1 cellular context compared by ENCODE assay signal in genomic region chr6:26555505-26556262, GRCh38.
TF ChIP-seq lines count a peak whose summit lies in the region.

No MANE protein-coding gene starts in this region.

TF ChIP-seq in H1, 55 proteins besides CTCF, POLR2A, EP300 and RAD21:
- TF ChIP-seq KDM1A (IDR thresholded peaks at IDR 0.05; ENCODE audit: borderline replicate concordance, low read length) (no peak), SIN3A (conservative IDR thresholded peaks at IDR 0.05 in 1 of 2, IDR thresholded peaks at IDR 0.05 in 1 of 2; ENCODE audit: low read depth in 1 of 2, low read length in 2 of 2) (peak in 1 of 2 experiments; percentile 69; a peak in 1 of 4 replicates), KDM4A (IDR thresholded peaks at IDR 0.05; ENCODE audit: low read depth, low read length, severe bottlenecking) (peak; percentile 21)
